ENCODE assay signal across 1 cellular context in the genomic region with DNA sequence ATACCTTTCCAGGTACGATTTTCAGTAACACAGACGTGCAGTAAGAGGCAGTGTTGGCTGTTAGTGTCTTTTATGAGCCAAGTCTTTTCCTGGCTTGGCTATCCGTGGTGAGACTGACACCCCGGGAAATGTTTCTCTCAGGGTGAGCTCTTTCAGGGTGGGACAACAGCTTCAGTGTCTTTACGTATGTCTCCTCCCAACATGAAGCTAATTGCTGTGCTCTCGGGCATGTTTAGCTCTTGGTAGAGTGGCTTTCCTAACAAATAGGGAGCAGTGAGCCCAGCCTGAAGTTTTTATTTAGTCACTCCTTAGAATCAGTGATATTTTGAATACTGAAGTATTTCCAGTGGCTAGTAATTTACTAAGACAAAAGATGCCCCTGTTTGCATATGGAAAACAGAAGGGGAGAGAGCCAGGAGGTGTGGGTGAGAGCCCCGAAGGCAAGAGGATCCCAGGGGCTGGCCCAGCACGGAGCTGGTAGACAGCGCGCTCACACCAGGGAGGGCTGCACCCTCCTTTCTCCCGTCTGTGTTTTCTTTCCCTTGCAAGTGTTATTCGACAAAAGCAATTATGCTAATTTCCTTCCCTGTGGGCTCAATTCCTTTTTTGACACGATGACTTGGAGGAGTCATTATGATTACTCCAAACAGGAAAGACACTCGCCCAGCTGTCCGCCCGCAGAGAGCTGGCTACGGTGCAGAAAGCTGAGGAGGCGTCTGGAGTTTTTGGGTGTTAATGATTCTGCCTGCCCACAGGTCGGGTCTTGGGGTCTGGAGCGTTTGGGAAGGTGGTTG.
TF ChIP-seq lines count a peak whose summit lies in the region.

No MANE protein-coding gene starts in this region.

TF ChIP-seq in IMR-90, 13 proteins besides CTCF, POLR2A, EP300 and RAD21 (continued from another document):
- TF ChIP-seq, protein P1, sequence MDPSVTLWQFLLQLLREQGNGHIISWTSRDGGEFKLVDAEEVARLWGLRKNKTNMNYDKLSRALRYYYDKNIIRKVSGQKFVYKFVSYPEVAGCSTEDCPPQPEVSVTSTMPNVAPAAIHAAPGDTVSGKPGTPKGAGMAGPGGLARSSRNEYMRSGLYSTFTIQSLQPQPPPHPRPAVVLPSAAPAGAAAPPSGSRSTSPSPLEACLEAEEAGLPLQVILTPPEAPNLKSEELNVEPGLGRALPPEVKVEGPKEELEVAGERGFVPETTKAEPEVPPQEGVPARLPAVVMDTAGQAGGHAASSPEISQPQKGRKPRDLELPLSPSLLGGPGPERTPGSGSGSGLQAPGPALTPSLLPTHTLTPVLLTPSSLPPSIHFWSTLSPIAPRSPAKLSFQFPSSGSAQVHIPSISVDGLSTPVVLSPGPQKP (IDR thresholded peaks at IDR 0.05; ENCODE audit: borderline replicate concordance, low read depth, low read length), result no peak
- TF ChIP-seq RCOR1 (IDR thresholded peaks at IDR 0.05; ENCODE audit: insufficient replicate concordance, low read length), result no peak
- no peak for TF ChIP-seq BHLHE40 (IDR thresholded peaks at IDR 0.05; ENCODE audit: low read depth, low read length)
- no peak for TF ChIP-seq CEBPB (IDR thresholded peaks at IDR 0.05; ENCODE audit: low read depth, low read length)
- TF ChIP-seq MXI1 (IDR thresholded peaks at IDR 0.05; ENCODE audit: borderline replicate concordance, low read depth, low read length), result no peak
- no peak for TF ChIP-seq FOS (IDR thresholded peaks at IDR 0.05; ENCODE audit: low read depth, low read length)
- no peak for TF ChIP-seq RFX5 (IDR thresholded peaks at IDR 0.05; ENCODE audit: low read depth, low read length)
- TF ChIP-seq CHD1 (IDR thresholded peaks at IDR 0.05; ENCODE audit: low read depth, low read length), result no peak
- TF ChIP-seq, protein P2, sequence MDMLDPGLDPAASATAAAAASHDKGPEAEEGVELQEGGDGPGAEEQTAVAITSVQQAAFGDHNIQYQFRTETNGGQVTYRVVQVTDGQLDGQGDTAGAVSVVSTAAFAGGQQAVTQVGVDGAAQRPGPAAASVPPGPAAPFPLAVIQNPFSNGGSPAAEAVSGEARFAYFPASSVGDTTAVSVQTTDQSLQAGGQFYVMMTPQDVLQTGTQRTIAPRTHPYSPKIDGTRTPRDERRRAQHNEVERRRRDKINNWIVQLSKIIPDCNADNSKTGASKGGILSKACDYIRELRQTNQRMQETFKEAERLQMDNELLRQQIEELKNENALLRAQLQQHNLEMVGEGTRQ (IDR thresholded peaks at IDR 0.05; ENCODE audit: low read depth, low read length), result no peak
